Comparison of ENCODE assay signal across 25 cellular contexts in the genomic region with DNA sequence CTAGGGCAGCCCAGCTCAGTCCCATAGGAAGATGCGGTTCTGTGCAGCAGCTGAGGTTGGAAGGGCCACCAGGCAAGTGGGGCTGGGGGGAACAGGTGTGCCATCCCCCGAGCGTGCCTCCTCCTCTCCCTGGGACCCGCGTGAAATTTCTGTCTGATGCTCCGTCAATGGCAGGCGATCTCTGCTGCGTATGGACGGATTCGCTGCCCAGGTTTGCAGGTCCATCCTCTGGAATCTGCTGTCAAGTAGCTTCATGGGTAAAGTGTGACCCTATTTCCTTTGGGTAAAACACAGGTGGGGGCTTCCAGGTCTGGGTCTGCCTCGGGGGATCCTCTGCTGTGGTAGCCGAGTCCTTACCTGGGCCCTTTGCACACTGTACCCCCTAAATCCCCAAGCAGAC.
"Had no signal": no experiment of that assay in that cellular context is flagged by ENCODE, and none has a peak within 500 bp of the region (broad histone marks: within the 10 kb centered on the region; RNA-seq: fewer than 3 reads in every experiment).

No MANE protein-coding gene starts in this region.

- H3K4me3 Mint-ChIP-seq: mesothelial cell of epicardium; naive B cell; natural killer cell treated with Interleukin-12 subunit alpha and Interleukin-12 subunit beta and Interleukin-15 and Interleukin-18, amount 100 ng/mL, for 72 hours; stimulated activated naive B cell treated with anti-CD40 and anti-IgM and Interleukin-4, amounts not matched to agents 10 μg/mL and 1 μg/mL and 100 μg/mL, for 72 hours had no signal

- ATAC-seq: natural killer cell treated with Interleukin-12 subunit alpha and Interleukin-12 subunit beta and Interleukin-15 and Interleukin-18, amount 100 ng/mL, for 72 hours; sciatic nerve; stimulated activated naive B cell treated with anti-CD40 and anti-IgM and Interleukin-4, amounts not matched to agents 10 μg/mL and 1 μg/mL and 100 μg/mL, for 72 hours; stimulated activated naive CD8-positive, alpha-beta T cell treated with anti-CD3 and anti-CD28 coated beads, Interleukin-15, Interleukin-2, amounts not matched to agents 100 U/mL and 50 U/mL, for 24 hours had no signal

- H3K4me2 ChIP-seq: hepatocyte had no signal

- H3K27ac Mint-ChIP-seq: mesothelial cell of epicardium; naive B cell; natural killer cell treated with Interleukin-12 subunit alpha and Interleukin-12 subunit beta and Interleukin-15 and Interleukin-18, amount 100 ng/mL, for 72 hours; stimulated activated naive B cell treated with anti-CD40 and anti-IgM and Interleukin-4, amounts not matched to agents 10 μg/mL and 1 μg/mL and 100 μg/mL, for 72 hours had no signal

- H3K4me1 Mint-ChIP-seq: mesothelial cell of epicardium; naive B cell; stimulated activated naive B cell treated with anti-CD40 and anti-IgM and Interleukin-4, amounts not matched to agents 10 μg/mL and 1 μg/mL and 100 μg/mL, for 72 hours had no signal

- H3K27me3 ChIP-seq: hepatocyte, right atrium auricular region, transverse colon, upper lobe of left lung, vagina had no signal

- H3K27ac ChIP-seq: hepatocyte, left ventricle myocardium inferior, parathyroid adenoma, right atrium auricular region, skin epidermis, suprapubic skin, transverse colon, upper lobe of left lung, vagina had no signal

- H3K9me3 Mint-ChIP-seq: natural killer cell treated with Interleukin-12 subunit alpha and Interleukin-12 subunit beta and Interleukin-15 and Interleukin-18, amount 100 ng/mL, for 72 hours had no signal

- H3K27me3 Mint-ChIP-seq: naive B cell; stimulated activated naive B cell treated with anti-CD40 and anti-IgM and Interleukin-4, amounts not matched to agents 10 μg/mL and 1 μg/mL and 100 μg/mL, for 72 hours had no signal

- H3K4me1 ChIP-seq: parathyroid adenoma, right atrium auricular region, suprapubic skin, transverse colon, vagina had no signal

- H3K9ac ChIP-seq: parathyroid adenoma had no signal

- H3K4me3 ChIP-seq: heart right ventricle, hepatocyte, left ventricle myocardium inferior, lung, right atrium auricular region, skin epidermis, suprapubic skin, thoracic aorta, transverse colon, upper lobe of left lung, vagina had no signal

- H3K36me3 ChIP-seq: heart right ventricle, left ventricle myocardium inferior, right atrium auricular region, suprapubic skin, thoracic aorta, transverse colon, upper lobe of left lung, vagina had no signal

- H3K79me2 ChIP-seq: hepatocyte, parathyroid adenoma had no signal

- DNase-seq: heart right ventricle; islet precursor cell; left ventricle myocardium inferior; mesendoderm; naive B cell; nucleus accumbens; stimulated activated CD4-positive, alpha-beta T cell treated with anti-CD3 and anti-CD28 coated beads, Interleukin-12 subunit alpha, Interleukin-12 subunit beta, amount 100 ng/mL, for 4 hours; stimulated activated CD4-positive, alpha-beta T cell treated with anti-CD3 and anti-CD28 coated beads, Interleukin-15, amount 100 ng/mL, for 24 hours; stimulated activated CD4-positive, alpha-beta T cell treated with anti-CD3 and anti-CD28 coated beads, Interleukin-2, amount 100 ng/mL, for 24 hours; stimulated activated CD4-positive, alpha-beta T cell treated with anti-CD3 and anti-CD28 coated beads, Interleukin-4, amount 100 ng/mL, for 1 hour; stimulated activated naive B cell treated with anti-CD40 and anti-IgM and Interleukin-4, amounts not matched to agents 10 μg/mL and 1 μg/mL and 100 μg/mL, for 72 hours; stimulated activated naive CD8-positive, alpha-beta T cell treated with anti-CD3 and anti-CD28 coated beads, Interleukin-15, Interleukin-2, amounts not matched to agents 100 U/mL and 50 U/mL, for 24 hours; transverse colon had no signal

- H2AFZ ChIP-seq: hepatocyte, parathyroid adenoma had no signal
